Comparison of ENCODE assay signal across 8 cellular contexts in the genomic region with DNA sequence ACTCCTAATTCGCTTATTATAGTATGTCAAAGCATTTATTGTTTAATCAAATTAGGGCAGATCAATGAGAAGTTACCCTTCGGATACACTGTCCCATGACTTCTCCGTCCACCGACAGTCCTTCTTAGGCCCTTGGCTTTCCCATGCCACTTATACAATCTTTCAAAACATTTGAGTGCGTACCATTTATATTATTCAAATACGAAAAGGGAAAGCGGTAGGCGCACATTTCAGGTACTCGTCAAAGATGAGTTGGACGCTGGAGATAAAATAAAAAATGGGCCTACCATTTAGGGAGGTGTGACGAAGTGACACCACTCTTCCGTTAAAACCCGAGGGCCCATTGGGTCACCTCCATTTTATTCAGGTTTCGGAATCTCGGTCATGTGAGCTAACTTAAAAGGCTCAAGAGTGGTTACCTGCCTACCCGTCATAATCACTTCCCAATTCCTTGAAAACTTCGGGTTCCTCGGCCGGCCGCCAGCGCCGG. TPM values are rescaled to one million over a fixed set of nuclear protein-coding genes. Genes with fewer than 3 reads are reported as not detected.
A peak's percentile ranks its signal among the peaks of the same experiment; 100 is the strongest.
DNase-seq lines count a peak whose midpoint lies in the region; ATAC-seq, FAIRE-seq and TF ChIP-seq lines count a peak whose summit lies in the region.

No MANE protein-coding gene starts in this region.

- DNase-seq in activated naive CD4-positive, alpha-beta T cell treated with Interleukin-2 at 50 U/mL for 16 hours, result no peak
- DNase-seq in bronchial epithelial cell (ENCODE audit: low read depth) (no peak), mesothelial cell of epicardium (ENCODE audit: low spot score in 2 of 2, unreplicated experiment in 2 of 2) (no peak), HuH-7.5 (ENCODE audit: low spot score) (no peak), RCC 7860 (ENCODE audit: low spot score) (no peak), SW 1271 (lab: John Stamatoyannopoulos, UW) (no peak)

- peak overlapping the region; percentile 85 for H3K4me3 ChIP-seq in bronchial epithelial cell (ENCODE audit: low read depth, low read length)

- H3K36me3 Mint-ChIP-seq in activated naive CD4-positive, alpha-beta T cell treated with anti-CD3 and anti-CD28 coated beads, Interleukin-2, amount 50 U/mL, for 24 hours, result peaks cover 2% of the 10 kb centered on the region
- H3K36me3 Mint-ChIP-seq in mesothelial cell of epicardium, result no peaks in the 10 kb centered on the region

- no peak for TF ChIP-seq CTCF in bronchial epithelial cell (IDR thresholded peaks at IDR 0.05; ENCODE audit: insufficient read depth, low read length, severe bottlenecking)
- no peak for TF ChIP-seq CTCF in mesothelial cell of epicardium (IDR thresholded peaks at IDR 0.05; ENCODE audit: unreplicated experiment)

- H3K27me3 ChIP-seq in bronchial epithelial cell (ENCODE audit: control insufficient read depth, insufficient read depth, low read length), result no peaks in the 10 kb centered on the region

- ATAC-seq in HG03521 (IDR thresholded peaks at IDR 0.05; ENCODE audit: unreplicated experiment), result peak; percentile 7

- peak overlapping the region; percentile 98 for H3K4me3 Mint-ChIP-seq in activated naive CD4-positive, alpha-beta T cell treated with anti-CD3 and anti-CD28 coated beads, Interleukin-2, amount 50 U/mL, for 24 hours
- peak overlapping the region; percentile 96 for H3K4me3 Mint-ChIP-seq in mesothelial cell of epicardium

- H3K27ac Mint-ChIP-seq in activated naive CD4-positive, alpha-beta T cell treated with anti-CD3 and anti-CD28 coated beads, Interleukin-2, amount 50 U/mL, for 24 hours, result peak overlapping the region; percentile 99
- H3K27ac Mint-ChIP-seq in mesothelial cell of epicardium, result peak overlapping the region; percentile 98

- H3K27me3 Mint-ChIP-seq in activated naive CD4-positive, alpha-beta T cell treated with anti-CD3 and anti-CD28 coated beads, Interleukin-2, amount 50 U/mL, for 24 hours, result no peaks in the 10 kb centered on the region
- no peaks in the 10 kb centered on the region for H3K27me3 Mint-ChIP-seq in mesothelial cell of epicardium (ENCODE audit: low read depth)

- peaks cover 23% of the 10 kb centered on the region for H3K4me1 Mint-ChIP-seq in activated naive CD4-positive, alpha-beta T cell treated with anti-CD3 and anti-CD28 coated beads, Interleukin-2, amount 50 U/mL, for 24 hours
- peaks cover 17% of the 10 kb centered on the region for H3K4me1 Mint-ChIP-seq in mesothelial cell of epicardium

- no peaks in the 10 kb centered on the region for H3K9me3 Mint-ChIP-seq in activated naive CD4-positive, alpha-beta T cell treated with anti-CD3 and anti-CD28 coated beads, Interleukin-2, amount 50 U/mL, for 24 hours
- H3K9me3 Mint-ChIP-seq in mesothelial cell of epicardium, result no peaks in the 10 kb centered on the region

- FAIRE-seq in bronchial epithelial cell (lab: Jason Lieb, UNC), result no peak
- no peak for FAIRE-seq in RCC 7860 (lab: Jason Lieb, UNC)

- no peaks in the 10 kb centered on the region for H3K36me3 ChIP-seq in bronchial epithelial cell (ENCODE audit: control insufficient read depth, insufficient read depth, low read length)

RNA-seq across cellular contexts. Expression of gene AFG1L, which starts 0.5 kb away (rescaled TPM):
- 2.6 and 3.3 TPM in 2 replicates for total RNA-seq in bronchial epithelial cell
- total RNA-seq in mesothelial cell of epicardium, result 8.0 to 11.3 TPM (median 9.3 TPM) in 3 replicates

RNA-seq across cellular contexts. Expression of gene SNX3, which starts 33.5 kb away (rescaled TPM):
- 173 and 180 TPM in 2 replicates for total RNA-seq in bronchial epithelial cell
- total RNA-seq in mesothelial cell of epicardium, result 74.3 to 80.6 TPM (median 74.4 TPM) in 3 replicates
